Comparison of ENCODE assay signal across 8 cellular contexts in the genomic region with DNA sequence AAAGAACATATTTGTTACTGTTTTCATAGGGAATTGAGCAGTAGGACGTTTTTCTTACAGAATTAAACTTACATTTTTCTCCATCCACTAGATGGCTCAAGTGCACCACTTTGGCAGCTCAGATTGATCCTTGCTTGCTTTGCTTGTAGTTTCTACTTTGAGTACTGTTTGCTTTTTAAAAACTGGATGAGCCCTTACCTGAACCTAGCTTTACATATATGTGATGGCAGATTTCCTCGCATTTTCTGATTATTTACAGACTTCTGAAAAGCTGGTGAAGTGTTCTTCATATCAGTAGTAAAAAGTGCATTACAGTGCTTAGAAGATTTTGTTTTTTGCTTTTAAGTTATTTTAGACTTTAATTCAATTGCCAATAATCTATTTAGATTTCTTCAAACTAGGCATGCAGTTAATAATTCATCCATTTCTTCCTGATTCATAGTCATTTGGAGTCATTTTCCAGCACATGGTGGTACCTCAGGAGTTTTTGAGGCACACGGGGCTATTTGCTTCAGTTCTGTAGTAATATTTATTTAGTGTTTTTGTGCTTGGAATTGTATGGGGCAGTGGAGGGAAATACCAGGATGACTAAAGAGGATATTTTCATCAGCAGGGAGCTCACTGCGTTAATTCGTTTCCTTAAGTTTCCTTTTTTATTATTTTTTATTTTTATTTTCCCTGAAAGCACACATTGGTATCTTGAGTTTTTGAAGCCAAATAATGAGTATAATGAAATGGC. TPM values are rescaled to one million over a fixed set of nuclear protein-coding genes. Genes with fewer than 3 reads are reported as not detected.
DNase-seq lines count a peak whose midpoint lies in the region; ATAC-seq and TF ChIP-seq lines count a peak whose summit lies in the region.

No MANE protein-coding gene starts in this region.

- no peak overlapping the region for H3K27ac ChIP-seq in SJCRH30
- peak overlapping the region in 2 of 3 donors; percentile 15 to 43 for H3K27ac ChIP-seq in right lobe of liver
- peak overlapping the region in 1 of 4 donors; percentile 23 for H3K27ac ChIP-seq in tibial nerve

- intact Hi-C loops in right lobe of liver (cut with DNase I), result no loop called here

- H3K27me3 ChIP-seq in SJCRH30 (no peaks in the 10 kb centered on the region), right lobe of liver (no peaks in the 10 kb centered on the region), tibial nerve (no peaks in the 10 kb centered on the region)

- H3K36me3 Mint-ChIP-seq in activated T-cell treated with anti-CD3 and anti-CD28 coated beads, Interleukin-2, amount 50 U/mL, for 24 hours (ENCODE audit: low read depth), result no peaks in the 10 kb centered on the region

- H3K4me3 Mint-ChIP-seq in activated T-cell treated with anti-CD3 and anti-CD28 coated beads, Interleukin-2, amount 50 U/mL, for 24 hours, result no peak overlapping the region

- H3K4me3 ChIP-seq in SJCRH30 (no peak overlapping the region), right lobe of liver (no peak overlapping the region), tibial nerve (no peak overlapping the region)

- H3K9me3 ChIP-seq in SJCRH30 (replicated peaks) (no peaks in the 10 kb centered on the region), right lobe of liver (no peaks in the 10 kb centered on the region), tibial nerve (no peaks in the 10 kb centered on the region)

- H3K27ac Mint-ChIP-seq in activated T-cell treated with anti-CD3 and anti-CD28 coated beads, Interleukin-2, amount 50 U/mL, for 24 hours, result no peak overlapping the region

- H3K9me3 Mint-ChIP-seq in activated T-cell treated with anti-CD3 and anti-CD28 coated beads, Interleukin-2, amount 50 U/mL, for 24 hours, result no peaks in the 10 kb centered on the region

- H3K4me1 Mint-ChIP-seq in activated T-cell treated with anti-CD3 and anti-CD28 coated beads, Interleukin-2, amount 50 U/mL, for 24 hours (ENCODE audit: low read depth), result peaks cover 32% of the 10 kb centered on the region

- TF ChIP-seq POLR2A in right lobe of liver (IDR thresholded peaks at IDR 0.05) (no peak), tibial nerve (IDR thresholded peaks at IDR 0.05) (no peak)

- H3K27me3 Mint-ChIP-seq in activated T-cell treated with anti-CD3 and anti-CD28 coated beads, Interleukin-2, amount 50 U/mL, for 24 hours, result no peaks in the 10 kb centered on the region

- DNase-seq in activated T-cell treated with anti-CD3 and anti-CD28 coated beads for 4 hours (peak; percentile 3), SJCRH30 (peak; percentile 17 to 69), dedifferentiated amniotic fluid mesenchymal stem cell (ENCODE audit: extremely low spot score) (peak; percentile 82), right lobe of liver (peak in 1 of 3 donors; percentile 48), tibial nerve (ENCODE audit: low spot score in 2 of 2) (peak in 1 of 2 donors; percentile 20), NCI-H187 (lab: John Stamatoyannopoulos, UW) (no peak)
- no peak for DNase-seq in activated T-cell treated with anti-CD3 and anti-CD28 coated beads, Interleukin-2, amount 50 U/mL, for 24 hours

- peak; percentile 76 for TF ChIP-seq CTCF in LNCAP (IDR thresholded peaks at IDR 0.05)
- peak; percentile 63 to 74 (median 68) for TF ChIP-seq CTCF in right lobe of liver (IDR thresholded peaks at IDR 0.05)
- peak; percentile 49 to 69 (median 57) for TF ChIP-seq CTCF in tibial nerve (IDR thresholded peaks at IDR 0.05)

- peak; percentile 89 to 94 (median 92) for ATAC-seq in right lobe of liver

- no peaks in the 10 kb centered on the region for H3K36me3 ChIP-seq in SJCRH30
- H3K36me3 ChIP-seq in right lobe of liver, result no peaks in the 10 kb centered on the region
- no peaks in the 10 kb centered on the region for H3K36me3 ChIP-seq in tibial nerve

- H3K4me1 ChIP-seq in SJCRH30, result peaks cover 17% of the 10 kb centered on the region
- peaks cover 0 to 26% (median 12%) of the 10 kb centered on the region in 4 donors for H3K4me1 ChIP-seq in right lobe of liver
- H3K4me1 ChIP-seq in tibial nerve, result peaks cover 0 to 43% (median 10%) of the 10 kb centered on the region in 4 donors

- 7% methylated on average over 5 of the region's 5 CpGs for WGBS in right lobe of liver (ENCODE audit: insufficient coverage, low coverage, low lambda C conversion rate, missing lambda C conversion rate)
- WGBS in tibial nerve, 2 donors, result 29 to 32% methylated on average over 5 of the region's 5 CpGs

- TF ChIP-seq EP300 in tibial nerve (IDR thresholded peaks at IDR 0.05), result no peak

RNA-seq across cellular contexts. Expression of gene MAPK8, which starts 57.3 kb away (rescaled TPM):
- total RNA-seq in SJCRH30 (2014; rRNA removed; shearing (Covaris generic)), result 56.8 and 58.7 TPM in 2 replicates
- 10 to 100 TPM; 19.1 to 31.6 (median 27.6) TPM for total RNA-seq in right lobe of liver
- total RNA-seq in tibial nerve, result 10 to 100 TPM; 53.4 to 65.6 (median 62.2) TPM

Comparison
In these comparisons a context has a peak if more than half of its experiments do, and no peak if none do; other contexts are left out.
1. DNase-seq: peak in activated T-cell treated with anti-CD3 and anti-CD28 coated beads for 4 hours (single experiment), SJCRH30 (2 of 2) and dedifferentiated amniotic fluid mesenchymal stem cell (single experiment); none in activated T-cell treated with anti-CD3 and anti-CD28 coated beads, Interleukin-2, amount 50 U/mL, for 24 hours (single experiment) and NCI-H187 (0 of 2).
2. Peak in every context shown above with its lines, with median percentiles within 50 percentile points of each other: CTCF ChIP-seq.